Comparison of ENCODE assay signal across 22 cellular contexts in genomic region chr22:48155446-48155845, GRCh38.
DNase-seq lines count a peak whose midpoint lies in the region; ATAC-seq and TF ChIP-seq lines count a peak whose summit lies in the region.
"Had no signal": no experiment of that assay in that cellular context is flagged by ENCODE, and none has a peak within 500 bp of the region (broad histone marks: within the 10 kb centered on the region; RNA-seq: fewer than 3 reads in every experiment).

No MANE protein-coding gene starts in this region.

- ATAC-seq in HG02884 (IDR thresholded peaks at IDR 0.05; ENCODE audit: unreplicated experiment) = no peak

- H3K4me3 Mint-ChIP-seq in chondrocyte (ENCODE audit: unreplicated experiment) = no peak overlapping the region
- H3K4me3 Mint-ChIP-seq in neural progenitor cell = no peak overlapping the region
- no peak overlapping the region for H3K4me3 Mint-ChIP-seq in activated naive CD8-positive, alpha-beta T cell treated with anti-CD3 and anti-CD28 coated beads for 36 hours
- H3K4me3 Mint-ChIP-seq: CD14-positive monocyte; CD4-positive, alpha-beta memory T cell; CD4-positive, CD25-positive, alpha-beta regulatory T cell; CD8-positive, alpha-beta memory T cell had no signal

- TF ChIP-seq CTCF in chondrocyte (IDR thresholded peaks at IDR 0.05) = no peak
- no peak for TF ChIP-seq CTCF in neural progenitor cell (IDR thresholded peaks at IDR 0.05)

- H3K4me2 ChIP-seq in neural progenitor cell = no peak overlapping the region
- H3K4me2 ChIP-seq: BLaER1 had no signal

- H3K36me3 Mint-ChIP-seq in chondrocyte (ENCODE audit: low read depth) = no peaks in the 10 kb centered on the region
- no peaks in the 10 kb centered on the region for H3K36me3 Mint-ChIP-seq in neural progenitor cell
- no peaks in the 10 kb centered on the region for H3K36me3 Mint-ChIP-seq in activated naive CD8-positive, alpha-beta T cell treated with anti-CD3 and anti-CD28 coated beads for 36 hours
- H3K36me3 Mint-ChIP-seq: CD14-positive monocyte; CD4-positive, alpha-beta memory T cell; CD4-positive, CD25-positive, alpha-beta regulatory T cell; CD8-positive, alpha-beta memory T cell had no signal

- no peaks in the 10 kb centered on the region for H3K9me3 Mint-ChIP-seq in chondrocyte (ENCODE audit: low read depth)
- peaks cover 2% of the 10 kb centered on the region for H3K9me3 Mint-ChIP-seq in neural progenitor cell
- peaks cover 2% of the 10 kb centered on the region for H3K9me3 Mint-ChIP-seq in activated naive CD8-positive, alpha-beta T cell treated with anti-CD3 and anti-CD28 coated beads for 36 hours
- H3K9me3 Mint-ChIP-seq: CD8-positive, alpha-beta memory T cell had no signal

- no peaks in the 10 kb centered on the region for H3K79me2 ChIP-seq in neural progenitor cell (ENCODE audit: low read depth)

- no peaks in the 10 kb centered on the region for H3K9me3 ChIP-seq in neural progenitor cell (ENCODE audit: low read depth)
- H3K9me3 ChIP-seq: BE2C, BLaER1 had no signal

- H3K4me1 Mint-ChIP-seq in chondrocyte (ENCODE audit: low read depth) (no peaks in the 10 kb centered on the region), neural progenitor cell (no peaks in the 10 kb centered on the region)
- H3K4me1 Mint-ChIP-seq in activated naive CD8-positive, alpha-beta T cell treated with anti-CD3 and anti-CD28 coated beads for 36 hours = no peaks in the 10 kb centered on the region
- H3K4me1 Mint-ChIP-seq: CD14-positive monocyte; CD4-positive, alpha-beta memory T cell; CD4-positive, CD25-positive, alpha-beta regulatory T cell; CD8-positive, alpha-beta memory T cell had no signal

- H3K27me3 ChIP-seq in H7 (ENCODE audit: control insufficient read depth, insufficient read depth, low read length) (no peaks in the 10 kb centered on the region), neural progenitor cell (no peaks in the 10 kb centered on the region)
- H3K27me3 ChIP-seq: BE2C, BLaER1 had no signal

- no peak overlapping the region for H3K9ac ChIP-seq in neural progenitor cell
- H3K9ac ChIP-seq: BLaER1 had no signal

- H3K4me3 ChIP-seq in H7 (ENCODE audit: insufficient read depth, low read depth, low read length) (no peak overlapping the region), neural progenitor cell (no peak overlapping the region)
- H3K4me3 ChIP-seq: BLaER1 had no signal

- DNase-seq in H7 (peak; percentile 8), chondrocyte (ENCODE audit: low spot score) (peak; percentile 42), neural progenitor cell (ENCODE audit: low spot score) (no peak)
- DNase-seq in activated naive CD8-positive, alpha-beta T cell treated with anti-CD3 and anti-CD28 coated beads for 36 hours = no peak
- DNase-seq: 8988T; ACHN; BE2C; C1 segment of cervical spinal cord; CD4-positive, alpha-beta memory T cell; CD4-positive, CD25-positive, alpha-beta regulatory T cell; CD8-positive, alpha-beta memory T cell; COR-L47; DMS 273 treated with DMSO at 0.1 percent for 48 hours; DMS153; DMS53; DMS79; DND-41; EL; GF-D8 had no signal

- H3K36me3 ChIP-seq in H7 (replicated peaks; ENCODE audit: control insufficient read depth, insufficient read depth, low read length) = no peaks in the 10 kb centered on the region
- H3K36me3 ChIP-seq in neural progenitor cell = no peaks in the 10 kb centered on the region
- H3K36me3 ChIP-seq: BE2C, BLaER1 had no signal

- no peak overlapping the region for H2AFZ ChIP-seq in neural progenitor cell (replicated peaks)

- H3F3A ChIP-seq in neural progenitor cell (ENCODE audit: low read depth) = no peaks in the 10 kb centered on the region

- no peaks in the 10 kb centered on the region for H4K20me1 ChIP-seq in neural progenitor cell (ENCODE audit: low read depth)
- H4K20me1 ChIP-seq: BLaER1 had no signal

- H3K27ac Mint-ChIP-seq in chondrocyte (ENCODE audit: unreplicated experiment) (no peak overlapping the region), neural progenitor cell (peak overlapping the region; percentile 72)
- H3K27ac Mint-ChIP-seq in activated naive CD8-positive, alpha-beta T cell treated with anti-CD3 and anti-CD28 coated beads for 36 hours = no peak overlapping the region
- H3K27ac Mint-ChIP-seq: CD14-positive monocyte; CD4-positive, alpha-beta memory T cell; CD4-positive, CD25-positive, alpha-beta regulatory T cell; CD8-positive, alpha-beta memory T cell had no signal

- H3K4me1 ChIP-seq in neural progenitor cell = no peaks in the 10 kb centered on the region
- H3K4me1 ChIP-seq: BE2C had no signal

- H3K27ac ChIP-seq in neural progenitor cell = no peak overlapping the region
- H3K27ac ChIP-seq: BLaER1 had no signal

- no peaks in the 10 kb centered on the region for H3K27me3 Mint-ChIP-seq in chondrocyte (ENCODE audit: low read depth)
- H3K27me3 Mint-ChIP-seq in neural progenitor cell (ENCODE audit: insufficient read depth, low read depth) = peaks cover 4% of the 10 kb centered on the region
- H3K27me3 Mint-ChIP-seq in activated naive CD8-positive, alpha-beta T cell treated with anti-CD3 and anti-CD28 coated beads for 36 hours = peaks cover 4% of the 10 kb centered on the region

Comparison
In these comparisons a context has a peak if more than half of its experiments do, and no peak if none do; other contexts are left out.
1. DNase-seq: peak in H7 (single experiment) and chondrocyte (single experiment); none in neural progenitor cell (single experiment) and activated naive CD8-positive, alpha-beta T cell treated with anti-CD3 and anti-CD28 coated beads for 36 hours (single experiment).